6 cellular contexts compared by ENCODE assay signal in genomic region chr19:42280761-42281174, GRCh38. TPM values are rescaled to one million over a fixed set of nuclear protein-coding genes. Genes with fewer than 3 reads are reported as not detected.
A peak's percentile ranks its signal among the peaks of the same experiment; 100 is the strongest.
DNase-seq lines count a peak whose midpoint lies in the region; ATAC-seq and TF ChIP-seq lines count a peak whose summit lies in the region.

No MANE protein-coding gene starts in this region.

- POLR2A ChIA-PET in CD4-positive, alpha-beta T cell (lab: Charles Lee): interaction anchor here (0.8 to 4.5 kb wide), 4 partner anchors 11 to 37 kb away, joined by 3 to 53 read pairs (median 38); partner anchors contain the start of genes CIC and GSK3A
- POLR2A ChIA-PET in PC-9 (lab: Charles Lee; ENCODE audit: unreplicated experiment): no interaction called here

- no peak overlapping the region for H2AFZ ChIP-seq in PC-9

- peaks cover 13% of the 10 kb centered on the region; the same call in 1 of the 2 replicates for H4K20me1 ChIP-seq in PC-9 (ENCODE audit: insufficient read depth)

- H3K4me2 ChIP-seq in PC-9: peak overlapping the region; percentile 90

- no TSS peak for BruUV-seq in PC-9 (replicated peaks; lab: Mats Ljungman, UMichigan)

- H3K9me3 Mint-ChIP-seq in CD4-positive, alpha-beta T cell: no peaks in the 10 kb centered on the region

- CTCF ChIA-PET in CD4-positive, alpha-beta T cell (lab: Charles Lee): interaction anchor here (1.6 to 3.9 kb wide), 5 partner anchors 11 to 148 kb away, joined by 5 to 30 read pairs (median 15); partner anchors contain the start of genes CIC, GSK3A and POU2F2
- CTCF ChIA-PET in PC-9 (lab: Charles Lee): no interaction called here

- H3K4me3 Mint-ChIP-seq in CD4-positive, alpha-beta T cell: peak overlapping the region; percentile 88

- intact Hi-C loops in CD4-positive, alpha-beta T cell (cut with DNase I, micrococcal nuclease): loop anchor here (1.0 to 10.0 kb wide), 3 partner anchors 25 to 144 kb away; partner anchors contain the start of genes ERF (in 2 of the 2) and LIPE (in 1 of the 2)
- intact Hi-C loops in PC-9 (cut with micrococcal nuclease; ENCODE audit: unreplicated experiment): loop anchor here (1.0 to 5.0 kb wide), 2 partner anchors 12 to 63 kb away; partner anchors contain the start of gene DEDD2

- no peaks in the 10 kb centered on the region for H3K9me2 ChIP-seq in PC-9 (ENCODE audit: insufficient read depth)

- H3K27me3 Mint-ChIP-seq in CD4-positive, alpha-beta T cell: no peaks in the 10 kb centered on the region

- no peak for TF ChIP-seq CTCF in CD4-positive, alpha-beta T cell (IDR thresholded peaks at IDR 0.05)
- TF ChIP-seq CTCF in PC-9 (conservative IDR thresholded peaks at IDR 0.05) (no peak), right atrium auricular region (IDR thresholded peaks at IDR 0.05) (no peak)

- peaks cover 52% of the 10 kb centered on the region for H3K4me1 Mint-ChIP-seq in CD4-positive, alpha-beta T cell (ENCODE audit: low read depth)

- H3K9me3 ChIP-seq in CD4-positive, alpha-beta T cell (ENCODE audit: control insufficient read depth, low read length): no peaks in the 10 kb centered on the region
- H3K9me3 ChIP-seq in PC-9 (ENCODE audit: insufficient read depth, low read depth) (no peaks in the 10 kb centered on the region), right atrium auricular region (no peaks in the 10 kb centered on the region), thymus (ENCODE audit: control insufficient read depth) (no peaks in the 10 kb centered on the region)

- no peaks in the 10 kb centered on the region; the same call in 1 of the 2 replicates for H3K36me3 ChIP-seq in PC-9 (ENCODE audit: low read depth)
- H3K36me3 ChIP-seq in right atrium auricular region: no peaks in the 10 kb centered on the region
- H3K36me3 ChIP-seq in thymus (ENCODE audit: control insufficient read depth, insufficient read depth): no peaks in the 10 kb centered on the region

- DNase-seq in CD4-positive, alpha-beta T cell: peak in 1 of 10 experiments; percentile 22
- no peak for DNase-seq in PC-9
- no peak for DNase-seq in right atrium auricular region (ENCODE audit: low spot score)
- no peak for DNase-seq in activated effector memory CD4-positive, alpha-beta T cell treated with anti-CD3 and anti-CD28 coated beads, Interleukin-2, amount 50 U/mL, for 16 hours

- H3K4me3 ChIP-seq in PC-9 (peak overlapping the region; percentile 96), right atrium auricular region (peak overlapping the region; percentile 81 to 89), thymus (ENCODE audit: low read length) (peak overlapping the region; percentile 78)

- 2% methylated on average over 27 of the region's 27 CpGs for WGBS in thymus

- H3K27ac Mint-ChIP-seq in CD4-positive, alpha-beta T cell: peak overlapping the region; percentile 84

- H3K36me3 Mint-ChIP-seq in CD4-positive, alpha-beta T cell (ENCODE audit: low read depth): peaks cover 12% of the 10 kb centered on the region

- peak overlapping the region; percentile 86 for H3K27ac ChIP-seq in CD4-positive, alpha-beta T cell (ENCODE audit: low read depth, low read length)
- H3K27ac ChIP-seq in PC-9 (no peak overlapping the region), right atrium auricular region (peak overlapping the region; percentile 97 to 99), thymus (ENCODE audit: low read depth) (peak overlapping the region; percentile 89)

- ATAC-seq in CD4-positive, alpha-beta T cell (ENCODE audit: poor library complexity): no peak
- no peak for ATAC-seq in GM21723 (IDR thresholded peaks at IDR 0.05; ENCODE audit: unreplicated experiment)

- no peaks in the 10 kb centered on the region for H3K27me3 ChIP-seq in CD4-positive, alpha-beta T cell (ENCODE audit: control insufficient read depth, insufficient read depth, low read length)
- H3K27me3 ChIP-seq in PC-9 (ENCODE audit: insufficient read depth, low read depth) (no peaks in the 10 kb centered on the region), right atrium auricular region (no peaks in the 10 kb centered on the region), thymus (ENCODE audit: control insufficient read depth, insufficient read depth) (no peaks in the 10 kb centered on the region)

- peaks cover 13% of the 10 kb centered on the region; the same call in 1 of the 2 replicates for H3K79me2 ChIP-seq in PC-9 (ENCODE audit: low read depth)

- peaks cover 39% of the 10 kb centered on the region; the same call in 1 of the 2 replicates for H3F3A ChIP-seq in PC-9 (ENCODE audit: insufficient read depth, low read depth)

- H3K4me1 ChIP-seq in PC-9 (replicated peaks; ENCODE audit: insufficient read depth) (peaks cover 42% of the 10 kb centered on the region), right atrium auricular region (peaks cover 0 to 83% of the 10 kb centered on the region in 2 donors), thymus (ENCODE audit: control insufficient read depth, insufficient read depth, low read length) (peaks cover 49% of the 10 kb centered on the region)

RNA-seq across cellular contexts. Expression of gene CIC, which starts 11.7 kb away (rescaled TPM):
- 100 to 1,000 TPM; 114 to 119 TPM for total RNA-seq in CD4-positive, alpha-beta T cell
- 58.1 and 60.7 TPM in 2 replicates for total RNA-seq in PC-9 (2021)
- total RNA-seq in right atrium auricular region: 10 to 100 TPM; 27.4 to 53.5 TPM
- 52.2 TPM for polyA plus RNA-seq in thymus

RNA-seq across cellular contexts. Expression of gene PRR19, which starts 21.2 kb away (rescaled TPM):
- under 1 TPM in 1 of 2 experiments, not detected in 1; 0.16 TPM for total RNA-seq in CD4-positive, alpha-beta T cell
- total RNA-seq in PC-9 (2021): 0.85 and 1.1 TPM in 2 replicates
- total RNA-seq in right atrium auricular region: under 1 TPM in 1 of 2 donors, not detected in 1; 0.59 TPM
- polyA plus RNA-seq in thymus: 0.78 TPM

RNA-seq across cellular contexts. Expression of gene PAFAH1B3, which starts 21.7 kb away (rescaled TPM):
- 10 to 100 TPM; 10.6 to 11.8 TPM for total RNA-seq in CD4-positive, alpha-beta T cell
- total RNA-seq in PC-9 (2021) (70.2 and 90.1 TPM in 2 replicates), right atrium auricular region (1 to 10 TPM; 2.2 to 8.2 TPM)
- polyA plus RNA-seq in thymus: 25.6 TPM

RNA-seq across cellular contexts. Expression of gene ERF, which starts 25.8 kb away (rescaled TPM):
- 100 to 1,000 TPM; 105 to 113 TPM for total RNA-seq in CD4-positive, alpha-beta T cell
- 57.4 and 79.1 TPM in 2 replicates for total RNA-seq in PC-9 (2021)
- total RNA-seq in right atrium auricular region: 10 to 100 TPM; 26.8 to 34.9 TPM
- polyA plus RNA-seq in thymus: 53.7 TPM

RNA-seq across cellular contexts. Expression of gene TMEM145, which starts 32.3 kb away (rescaled TPM):
- not detected for total RNA-seq in CD4-positive, alpha-beta T cell
- 1.2 and 1.7 TPM in 2 replicates for total RNA-seq in PC-9 (2021)
- under 1 TPM in 1 of 2 donors, not detected in 1; 0.94 TPM for total RNA-seq in right atrium auricular region
- polyA plus RNA-seq in thymus: 0.78 TPM
